7 cellular contexts compared by ENCODE assay signal in genomic region chr6:3157151-3157933, GRCh38. TPM values are rescaled to one million over a fixed set of nuclear protein-coding genes. Genes with fewer than 3 reads are reported as not detected.
DNase-seq lines count a peak whose midpoint lies in the region; FAIRE-seq and TF ChIP-seq lines count a peak whose summit lies in the region.

TUBB2A (minus strand) TSS chr6:3157544; CDS start chr6:3157463, 81 bp downstream.

- H3K9me3 ChIP-seq in breast epithelium (no peaks in the 10 kb centered on the region), smooth muscle cell (replicated peaks; ENCODE audit: low read depth) (no peaks in the 10 kb centered on the region)

- TF ChIP-seq POLR2A in GM12892 (IDR thresholded peaks at IDR 0.05; ENCODE audit: low read depth, low read length) (peak; percentile 89; the same call in 1 of the 2 replicates), breast epithelium (IDR thresholded peaks at IDR 0.05) (peak; percentile 67)

- intact Hi-C loops in breast epithelium (cut with DNase I; ENCODE audit: low total_unique reads), result no loop called here

- H3K4me3 ChIP-seq in HFF-Myc (replicated peaks; ENCODE audit: low read depth, low read length) (peak within 1 kb of the TSS; percentile 79), breast epithelium (peak within 1 kb of the TSS; percentile 87 to 100 (median 88)), smooth muscle cell (peak within 1 kb of the TSS; percentile 92)

- peak within 1 kb of the TSS; percentile 91 for H3K4me2 ChIP-seq in smooth muscle cell

- H3K4me1 ChIP-seq in breast epithelium (peaks cover 0 to 4% of the 10 kb centered on the region in 2 donors), smooth muscle cell (ENCODE audit: low read depth) (peaks cover 17% of the 10 kb centered on the region)

- peak; percentile 93 for DNase-seq in GM12892 (ENCODE audit: insufficient read length)
- DNase-seq in HFF-Myc (ENCODE audit: extremely low read depth, low read depth), result no peak
- peak; percentile 45 for DNase-seq in NCI-H1092 (lab: John Stamatoyannopoulos, UW)
- DNase-seq in breast epithelium (ENCODE audit: low spot score in 2 of 2), result peak; percentile 76 to 82
- peak; percentile 94 for DNase-seq in iPS-NIHi7 (ENCODE audit: extremely low spot score)
- peak; percentile 67 for DNase-seq in smooth muscle cell (lab: John Stamatoyannopoulos, UW; ENCODE audit: unreplicated experiment)

- peak within 1 kb of the TSS; percentile 99 for H3K9ac ChIP-seq in smooth muscle cell (ENCODE audit: low read depth)

- FAIRE-seq in GM12892 (lab: Jason Lieb, UNC), result peak; percentile 70

- H4K20me1 ChIP-seq in smooth muscle cell (ENCODE audit: low read depth), result peaks cover 31% of the 10 kb centered on the region

- H3K27me3 ChIP-seq in breast epithelium, result no peaks in the 10 kb centered on the region
- H3K27me3 ChIP-seq in smooth muscle cell (ENCODE audit: low read depth), result no peaks in the 10 kb centered on the region

- TF ChIP-seq CTCF in HFF-Myc (IDR thresholded peaks at IDR 0.05; ENCODE audit: low read depth, low read length, missing control alignments) (peak; percentile 21), VCaP (conservative IDR thresholded peaks at IDR 0.05) (peak; percentile 52), breast epithelium (IDR thresholded peaks at IDR 0.05) (peak in 2 of 3 donors; percentile 34 to 56), smooth muscle cell (IDR thresholded peaks at IDR 0.05; ENCODE audit: borderline replicate concordance, insufficient read depth, poor library complexity, severe bottlenecking) (peak; percentile 53)

- H2AFZ ChIP-seq in smooth muscle cell (ENCODE audit: low read depth), result peak within 1 kb of the TSS; percentile 55

- peaks cover 9% of the 10 kb centered on the region for H3K79me2 ChIP-seq in smooth muscle cell (ENCODE audit: low read depth)

- peaks cover 42% of the 10 kb centered on the region for H3F3A ChIP-seq in smooth muscle cell (ENCODE audit: low read depth)

- no peaks in the 10 kb centered on the region for H3K36me3 ChIP-seq in breast epithelium
- peaks cover 4% of the 10 kb centered on the region for H3K36me3 ChIP-seq in smooth muscle cell (ENCODE audit: low read depth)

- peak within 1 kb of the TSS; percentile 65; the same call in 1 of the 2 replicates for H3K27ac ChIP-seq in VCaP
- peak within 1 kb of the TSS; percentile 96 to 100 for H3K27ac ChIP-seq in breast epithelium
- peak within 1 kb of the TSS; percentile 98 for H3K27ac ChIP-seq in smooth muscle cell (ENCODE audit: low read depth)

- WGBS in smooth muscle cell (ENCODE audit: low lambda C conversion rate), result under 1% methylated on average over 40 of the region's 95 CpGs

RNA-seq across cellular contexts. Expression of gene TUBB2A, which starts in this region (rescaled TPM):
- polyA plus RNA-seq in GM12892 (2012; ENCODE audit: missing spikeins), result 19.2 TPM
- total RNA-seq in breast epithelium (10 to 100 TPM; 27.8 to 43.6 (median 36.0) TPM), smooth muscle cell (201 and 236 TPM in 2 replicates)
- 272 and 448 TPM in 2 replicates for polyA plus RNA-seq in smooth muscle cell
